Comparison of ENCODE assay signal across 1 cellular context in the genomic region with DNA sequence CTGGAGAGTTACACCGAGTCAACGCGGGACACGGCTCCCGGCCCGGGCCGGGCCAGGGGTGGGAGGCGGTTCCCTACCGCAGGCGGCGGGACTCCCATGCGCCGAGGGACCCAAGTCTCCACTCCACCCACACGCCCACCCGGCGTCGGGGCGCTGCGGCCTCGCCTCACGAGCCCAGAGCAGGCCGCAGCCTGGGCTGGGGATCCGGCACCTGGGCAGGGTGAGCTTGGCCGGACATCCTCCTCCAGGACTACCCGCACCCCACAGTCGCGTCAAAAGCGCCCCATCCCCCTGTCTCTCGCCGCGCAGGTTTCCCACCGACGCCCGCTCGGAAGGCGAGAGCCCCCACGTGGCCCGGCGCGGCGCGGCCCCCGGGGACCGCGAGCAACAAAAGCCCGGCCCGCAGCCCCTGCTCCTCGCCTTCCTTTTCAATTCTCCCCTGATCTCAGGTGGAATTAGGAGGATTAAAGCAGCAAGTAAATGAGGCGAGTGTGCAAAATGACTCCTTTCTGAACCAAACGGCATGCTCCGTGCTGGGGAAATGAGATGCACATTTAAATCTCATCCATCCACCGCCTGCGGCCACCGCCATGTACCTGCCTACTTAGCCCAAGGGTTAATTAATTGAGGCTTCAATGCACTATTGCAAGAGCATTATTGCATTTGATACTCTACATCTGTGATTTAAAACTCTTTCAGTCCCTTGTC.
TF ChIP-seq lines count a peak whose summit lies in the region.

No MANE protein-coding gene starts in this region.

TF ChIP-seq in GM12878, 131 proteins besides CTCF, POLR2A, EP300 and RAD21 (continued from another document):
- TF ChIP-seq, protein P1, sequence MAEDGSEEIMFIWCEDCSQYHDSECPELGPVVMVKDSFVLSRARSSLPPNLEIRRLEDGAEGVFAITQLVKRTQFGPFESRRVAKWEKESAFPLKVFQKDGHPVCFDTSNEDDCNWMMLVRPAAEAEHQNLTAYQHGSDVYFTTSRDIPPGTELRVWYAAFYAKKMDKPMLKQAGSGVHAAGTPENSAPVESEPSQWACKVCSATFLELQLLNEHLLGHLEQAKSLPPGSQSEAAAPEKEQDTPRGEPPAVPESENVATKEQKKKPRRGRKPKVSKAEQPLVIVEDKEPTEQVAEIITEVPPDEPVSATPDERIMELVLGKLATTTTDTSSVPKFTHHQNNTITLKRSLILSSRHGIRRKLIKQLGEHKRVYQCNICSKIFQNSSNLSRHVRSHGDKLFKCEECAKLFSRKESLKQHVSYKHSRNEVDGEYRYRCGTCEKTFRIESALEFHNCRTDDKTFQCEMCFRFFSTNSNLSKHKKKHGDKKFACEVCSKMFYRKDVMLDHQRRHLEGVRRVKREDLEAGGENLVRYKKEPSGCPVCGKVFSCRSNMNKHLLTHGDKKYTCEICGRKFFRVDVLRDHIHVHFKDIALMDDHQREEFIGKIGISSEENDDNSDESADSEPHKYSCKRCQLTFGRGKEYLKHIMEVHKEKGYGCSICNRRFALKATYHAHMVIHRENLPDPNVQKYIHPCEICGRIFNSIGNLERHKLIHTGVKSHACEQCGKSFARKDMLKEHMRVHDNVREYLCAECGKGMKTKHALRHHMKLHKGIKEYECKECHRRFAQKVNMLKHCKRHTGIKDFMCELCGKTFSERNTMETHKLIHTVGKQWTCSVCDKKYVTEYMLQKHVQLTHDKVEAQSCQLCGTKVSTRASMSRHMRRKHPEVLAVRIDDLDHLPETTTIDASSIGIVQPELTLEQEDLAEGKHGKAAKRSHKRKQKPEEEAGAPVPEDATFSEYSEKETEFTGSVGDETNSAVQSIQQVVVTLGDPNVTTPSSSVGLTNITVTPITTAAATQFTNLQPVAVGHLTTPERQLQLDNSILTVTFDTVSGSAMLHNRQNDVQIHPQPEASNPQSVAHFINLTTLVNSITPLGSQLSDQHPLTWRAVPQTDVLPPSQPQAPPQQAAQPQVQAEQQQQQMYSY (CRISPR knock-in tag; IDR thresholded peaks at IDR 0.05): no peak
- TF ChIP-seq EED (IDR thresholded peaks at IDR 0.05; ENCODE audit: low read depth): peak; percentile 51
- TF ChIP-seq NFIC (IDR thresholded peaks at IDR 0.05; ENCODE audit: low read depth, low read length): no peak
- TF ChIP-seq, protein P2, sequence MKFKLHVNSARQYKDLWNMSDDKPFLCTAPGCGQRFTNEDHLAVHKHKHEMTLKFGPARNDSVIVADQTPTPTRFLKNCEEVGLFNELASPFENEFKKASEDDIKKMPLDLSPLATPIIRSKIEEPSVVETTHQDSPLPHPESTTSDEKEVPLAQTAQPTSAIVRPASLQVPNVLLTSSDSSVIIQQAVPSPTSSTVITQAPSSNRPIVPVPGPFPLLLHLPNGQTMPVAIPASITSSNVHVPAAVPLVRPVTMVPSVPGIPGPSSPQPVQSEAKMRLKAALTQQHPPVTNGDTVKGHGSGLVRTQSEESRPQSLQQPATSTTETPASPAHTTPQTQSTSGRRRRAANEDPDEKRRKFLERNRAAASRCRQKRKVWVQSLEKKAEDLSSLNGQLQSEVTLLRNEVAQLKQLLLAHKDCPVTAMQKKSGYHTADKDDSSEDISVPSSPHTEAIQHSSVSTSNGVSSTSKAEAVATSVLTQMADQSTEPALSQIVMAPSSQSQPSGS (IDR thresholded peaks at IDR 0.05; ENCODE audit: low read length): no peak
- TF ChIP-seq DPF2 (IDR thresholded peaks at IDR 0.05): no peak
